ENCODE assay signal across 2 cellular contexts in genomic region chr9:21810388-21810787, GRCh38.
TF ChIP-seq lines count a peak whose summit lies in the region.

No MANE protein-coding gene starts in this region.

TF ChIP-seq in IMR-90, 13 proteins besides CTCF, POLR2A, EP300 and RAD21:
- TF ChIP-seq FOS (IDR thresholded peaks at IDR 0.05; ENCODE audit: low read depth, low read length): no peak
- TF ChIP-seq CEBPB (IDR thresholded peaks at IDR 0.05; ENCODE audit: low read depth, low read length): no peak
- no peak for TF ChIP-seq CHD1 (IDR thresholded peaks at IDR 0.05; ENCODE audit: low read depth, low read length)
- no peak for TF ChIP-seq MAZ (IDR thresholded peaks at IDR 0.05; ENCODE audit: borderline replicate concordance, low read depth, low read length)
- TF ChIP-seq MXI1 (IDR thresholded peaks at IDR 0.05; ENCODE audit: borderline replicate concordance, low read depth, low read length): no peak
- TF ChIP-seq RCOR1 (IDR thresholded peaks at IDR 0.05; ENCODE audit: insufficient replicate concordance, low read length): no peak
- TF ChIP-seq NFE2L2 (IDR thresholded peaks at IDR 0.05; ENCODE audit: low read depth, low read length): no peak
- TF ChIP-seq USF2 (IDR thresholded peaks at IDR 0.05; ENCODE audit: low read depth, low read length): no peak
- TF ChIP-seq RFX5 (IDR thresholded peaks at IDR 0.05; ENCODE audit: low read depth, low read length): no peak
- TF ChIP-seq SMC3 (IDR thresholded peaks at IDR 0.05; ENCODE audit: low read depth, low read length): no peak
- no peak for TF ChIP-seq BHLHE40 (IDR thresholded peaks at IDR 0.05; ENCODE audit: low read depth, low read length)
- no peak for TF ChIP-seq MAFK (IDR thresholded peaks at IDR 0.05; ENCODE audit: low read depth, low read length)
- no peak for TF ChIP-seq ELK1 (IDR thresholded peaks at IDR 0.05; ENCODE audit: borderline replicate concordance, low read depth, low read length)

TF ChIP-seq in GM12878, 131 proteins besides CTCF, POLR2A, EP300 and RAD21:
- no peak for TF ChIP-seq NFYA (IDR thresholded peaks at IDR 0.05; ENCODE audit: borderline replicate concordance, low read depth, low read length)
- TF ChIP-seq CREB1 (IDR thresholded peaks at IDR 0.05; ENCODE audit: low read depth): 0 out of 2 replicates have a peak, but pooled peaks have one; percentile 30
- TF ChIP-seq ZBTB11 (CRISPR knock-in tag; IDR thresholded peaks at IDR 0.05): no peak
